ENCODE assay signal across 1 cellular context in the genomic region with DNA sequence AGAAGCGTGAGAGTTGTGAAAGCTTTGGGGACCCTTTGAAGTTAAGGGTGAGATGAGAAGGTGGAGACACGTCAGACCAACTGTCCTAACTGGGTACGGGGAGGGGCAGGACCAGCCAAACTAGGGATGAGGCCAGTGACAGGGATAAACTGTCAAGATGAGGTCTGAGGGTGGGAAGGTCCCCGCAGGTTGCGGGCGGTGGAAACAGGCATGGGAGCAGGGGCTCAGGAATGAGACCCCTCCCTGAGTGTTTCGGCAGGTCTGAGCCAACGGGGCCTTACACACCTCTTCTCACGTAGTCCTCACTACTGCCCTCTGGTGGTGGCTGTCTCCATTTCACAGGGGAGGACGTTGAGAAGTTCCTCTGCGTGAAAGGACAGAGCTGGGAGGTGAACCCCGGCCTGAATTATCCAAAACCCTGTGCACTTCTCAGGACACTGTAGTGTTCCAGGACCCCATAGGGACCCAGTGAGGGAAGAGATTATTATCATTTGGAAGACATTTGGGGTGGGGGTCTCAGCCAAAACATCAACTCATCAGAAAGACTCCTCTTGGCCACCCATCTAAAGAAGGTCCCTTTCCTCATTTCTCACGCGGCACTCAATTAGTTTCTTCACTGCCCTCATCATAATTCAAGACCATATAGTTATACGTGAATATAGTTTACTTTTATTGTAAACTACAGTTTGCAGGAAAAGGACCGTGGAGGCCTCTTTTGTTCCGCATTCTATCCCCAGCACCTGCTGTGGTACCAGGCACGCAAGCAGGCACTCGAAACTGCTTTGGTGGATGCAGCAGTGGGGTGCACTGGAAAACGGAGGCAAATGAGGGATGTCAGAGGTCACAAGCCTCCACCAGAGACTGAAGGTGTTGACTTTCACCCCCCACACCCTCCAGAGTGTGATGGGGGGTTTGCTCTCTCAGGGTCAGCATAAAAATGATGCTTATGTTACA.
A peak's percentile ranks its signal among the peaks of the same experiment; 100 is the strongest.
TF ChIP-seq lines count a peak whose summit lies in the region.

No MANE protein-coding gene starts in this region.

TF ChIP-seq in HepG2, 621 proteins besides CTCF, POLR2A, EP300 and RAD21 (continued from another document and continues in another):
- TF ChIP-seq, protein P1, sequence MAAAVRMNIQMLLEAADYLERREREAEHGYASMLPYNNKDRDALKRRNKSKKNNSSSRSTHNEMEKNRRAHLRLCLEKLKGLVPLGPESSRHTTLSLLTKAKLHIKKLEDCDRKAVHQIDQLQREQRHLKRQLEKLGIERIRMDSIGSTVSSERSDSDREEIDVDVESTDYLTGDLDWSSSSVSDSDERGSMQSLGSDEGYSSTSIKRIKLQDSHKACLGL (CRISPR knock-in tag; IDR thresholded peaks at IDR 0.05): no peak
- TF ChIP-seq, protein P2, sequence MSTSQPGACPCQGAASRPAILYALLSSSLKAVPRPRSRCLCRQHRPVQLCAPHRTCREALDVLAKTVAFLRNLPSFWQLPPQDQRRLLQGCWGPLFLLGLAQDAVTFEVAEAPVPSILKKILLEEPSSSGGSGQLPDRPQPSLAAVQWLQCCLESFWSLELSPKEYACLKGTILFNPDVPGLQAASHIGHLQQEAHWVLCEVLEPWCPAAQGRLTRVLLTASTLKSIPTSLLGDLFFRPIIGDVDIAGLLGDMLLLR (CRISPR knock-in tag; IDR thresholded peaks at IDR 0.05): no peak
- TF ChIP-seq TRIM24 (CRISPR knock-in tag; IDR thresholded peaks at IDR 0.05): no peak
- peak; percentile 46; the same call in 1 of the 2 replicates for TF ChIP-seq REPIN1 (CRISPR knock-in tag; IDR thresholded peaks at IDR 0.05; ENCODE audit: borderline replicate concordance, low read depth)
- TF ChIP-seq ZNF484 (CRISPR knock-in tag; IDR thresholded peaks at IDR 0.05; ENCODE audit: borderline replicate concordance, low read depth): no peak
- TF ChIP-seq PITX1 (CRISPR knock-in tag; IDR thresholded peaks at IDR 0.05): no peak; the same call in 1 of the 2 replicates
- no peak for TF ChIP-seq ZNF678 (CRISPR knock-in tag; IDR thresholded peaks at IDR 0.05)
- TF ChIP-seq, protein P3, sequence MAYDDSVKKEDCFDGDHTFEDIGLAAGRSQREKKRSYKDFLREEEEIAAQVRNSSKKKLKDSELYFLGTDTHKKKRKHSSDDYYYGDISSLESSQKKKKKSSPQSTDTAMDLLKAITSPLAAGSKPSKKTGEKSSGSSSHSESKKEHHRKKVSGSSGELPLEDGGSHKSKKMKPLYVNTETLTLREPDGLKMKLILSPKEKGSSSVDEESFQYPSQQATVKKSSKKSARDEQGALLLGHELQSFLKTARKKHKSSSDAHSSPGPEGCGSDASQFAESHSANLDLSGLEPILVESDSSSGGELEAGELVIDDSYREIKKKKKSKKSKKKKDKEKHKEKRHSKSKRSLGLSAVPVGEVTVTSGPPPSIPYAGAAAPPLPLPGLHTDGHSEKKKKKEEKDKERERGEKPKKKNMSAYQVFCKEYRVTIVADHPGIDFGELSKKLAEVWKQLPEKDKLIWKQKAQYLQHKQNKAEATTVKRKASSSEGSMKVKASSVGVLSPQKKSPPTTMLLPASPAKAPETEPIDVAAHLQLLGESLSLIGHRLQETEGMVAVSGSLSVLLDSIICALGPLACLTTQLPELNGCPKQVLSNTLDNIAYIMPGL (CRISPR knock-in tag; IDR thresholded peaks at IDR 0.05; ENCODE audit: borderline replicate concordance in 1 of 2, low read depth in 1 of 2): peak; percentile 55 to 63; a peak in 2 of 4 replicates
- TF ChIP-seq, protein P4, sequence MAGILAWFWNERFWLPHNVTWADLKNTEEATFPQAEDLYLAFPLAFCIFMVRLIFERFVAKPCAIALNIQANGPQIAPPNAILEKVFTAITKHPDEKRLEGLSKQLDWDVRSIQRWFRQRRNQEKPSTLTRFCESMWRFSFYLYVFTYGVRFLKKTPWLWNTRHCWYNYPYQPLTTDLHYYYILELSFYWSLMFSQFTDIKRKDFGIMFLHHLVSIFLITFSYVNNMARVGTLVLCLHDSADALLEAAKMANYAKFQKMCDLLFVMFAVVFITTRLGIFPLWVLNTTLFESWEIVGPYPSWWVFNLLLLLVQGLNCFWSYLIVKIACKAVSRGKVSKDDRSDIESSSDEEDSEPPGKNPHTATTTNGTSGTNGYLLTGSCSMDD (CRISPR knock-in tag; IDR thresholded peaks at IDR 0.05): no peak
- TF ChIP-seq TGIF2 (CRISPR knock-in tag; IDR thresholded peaks at IDR 0.05): no peak
- TF ChIP-seq, protein P5, sequence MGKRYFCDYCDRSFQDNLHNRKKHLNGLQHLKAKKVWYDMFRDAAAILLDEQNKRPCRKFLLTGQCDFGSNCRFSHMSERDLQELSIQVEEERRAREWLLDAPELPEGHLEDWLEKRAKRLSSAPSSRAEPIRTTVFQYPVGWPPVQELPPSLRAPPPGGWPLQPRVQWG (CRISPR knock-in tag; IDR thresholded peaks at IDR 0.05; ENCODE audit: borderline replicate concordance, low read depth): no peak
- no peak for TF ChIP-seq ZNF296 (CRISPR knock-in tag; conservative IDR thresholded peaks at IDR 0.05)
- TF ChIP-seq ZNF326 (CRISPR knock-in tag; IDR thresholded peaks at IDR 0.05; ENCODE audit: borderline replicate concordance): no peak
- TF ChIP-seq, protein P6, sequence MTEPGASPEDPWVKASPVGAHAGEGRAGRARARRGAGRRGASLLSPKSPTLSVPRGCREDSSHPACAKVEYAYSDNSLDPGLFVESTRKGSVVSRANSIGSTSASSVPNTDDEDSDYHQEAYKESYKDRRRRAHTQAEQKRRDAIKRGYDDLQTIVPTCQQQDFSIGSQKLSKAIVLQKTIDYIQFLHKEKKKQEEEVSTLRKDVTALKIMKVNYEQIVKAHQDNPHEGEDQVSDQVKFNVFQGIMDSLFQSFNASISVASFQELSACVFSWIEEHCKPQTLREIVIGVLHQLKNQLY (CRISPR knock-in tag; IDR thresholded peaks at IDR 0.05): no peak
- TF ChIP-seq, protein P7, sequence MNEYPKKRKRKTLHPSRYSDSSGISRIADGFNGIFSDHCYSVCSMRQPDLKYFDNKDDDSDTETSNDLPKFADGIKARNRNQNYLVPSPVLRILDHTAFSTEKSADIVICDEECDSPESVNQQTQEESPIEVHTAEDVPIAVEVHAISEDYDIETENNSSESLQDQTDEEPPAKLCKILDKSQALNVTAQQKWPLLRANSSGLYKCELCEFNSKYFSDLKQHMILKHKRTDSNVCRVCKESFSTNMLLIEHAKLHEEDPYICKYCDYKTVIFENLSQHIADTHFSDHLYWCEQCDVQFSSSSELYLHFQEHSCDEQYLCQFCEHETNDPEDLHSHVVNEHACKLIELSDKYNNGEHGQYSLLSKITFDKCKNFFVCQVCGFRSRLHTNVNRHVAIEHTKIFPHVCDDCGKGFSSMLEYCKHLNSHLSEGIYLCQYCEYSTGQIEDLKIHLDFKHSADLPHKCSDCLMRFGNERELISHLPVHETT (CRISPR knock-in tag; conservative IDR thresholded peaks at IDR 0.05): no peak
- TF ChIP-seq DR1 (CRISPR knock-in tag; IDR thresholded peaks at IDR 0.05): no peak
- TF ChIP-seq TBL1XR1 (IDR thresholded peaks at IDR 0.05; ENCODE audit: borderline replicate concordance, low read length, partially characterized antibody): no peak
- no peak for TF ChIP-seq BRD4 (CRISPR knock-in tag; IDR thresholded peaks at IDR 0.05)
- TF ChIP-seq TMF1 (CRISPR knock-in tag; IDR thresholded peaks at IDR 0.05; ENCODE audit: low read depth): no peak
- peak; percentile 39; the same call in 1 of the 2 replicates for TF ChIP-seq FOXC1 (CRISPR knock-in tag; IDR thresholded peaks at IDR 0.05; ENCODE audit: borderline replicate concordance)
- TF ChIP-seq NBN (conservative IDR thresholded peaks at IDR 0.05): no peak
- TF ChIP-seq, protein P8, sequence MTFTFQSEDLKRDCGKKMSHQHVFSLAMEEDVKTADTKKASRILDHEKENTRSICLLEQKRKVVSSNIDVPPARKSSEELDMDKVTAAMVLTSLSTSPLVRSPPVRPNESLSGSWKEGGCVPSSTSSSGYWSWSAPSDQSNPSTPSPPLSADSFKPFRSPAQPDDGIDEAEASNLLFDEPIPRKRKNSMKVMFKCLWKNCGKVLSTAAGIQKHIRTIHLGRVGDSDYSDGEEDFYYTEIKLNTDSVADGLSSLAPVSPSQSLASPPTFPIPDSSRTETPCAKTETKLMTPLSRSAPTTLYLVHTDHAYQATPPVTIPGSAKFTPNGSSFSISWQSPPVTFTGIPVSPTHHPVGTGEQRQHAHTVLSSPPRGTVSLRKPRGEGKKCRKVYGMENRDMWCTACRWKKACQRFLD (CRISPR knock-in tag; IDR thresholded peaks at IDR 0.05; ENCODE audit: borderline replicate concordance): no peak
- TF ChIP-seq, protein P9, sequence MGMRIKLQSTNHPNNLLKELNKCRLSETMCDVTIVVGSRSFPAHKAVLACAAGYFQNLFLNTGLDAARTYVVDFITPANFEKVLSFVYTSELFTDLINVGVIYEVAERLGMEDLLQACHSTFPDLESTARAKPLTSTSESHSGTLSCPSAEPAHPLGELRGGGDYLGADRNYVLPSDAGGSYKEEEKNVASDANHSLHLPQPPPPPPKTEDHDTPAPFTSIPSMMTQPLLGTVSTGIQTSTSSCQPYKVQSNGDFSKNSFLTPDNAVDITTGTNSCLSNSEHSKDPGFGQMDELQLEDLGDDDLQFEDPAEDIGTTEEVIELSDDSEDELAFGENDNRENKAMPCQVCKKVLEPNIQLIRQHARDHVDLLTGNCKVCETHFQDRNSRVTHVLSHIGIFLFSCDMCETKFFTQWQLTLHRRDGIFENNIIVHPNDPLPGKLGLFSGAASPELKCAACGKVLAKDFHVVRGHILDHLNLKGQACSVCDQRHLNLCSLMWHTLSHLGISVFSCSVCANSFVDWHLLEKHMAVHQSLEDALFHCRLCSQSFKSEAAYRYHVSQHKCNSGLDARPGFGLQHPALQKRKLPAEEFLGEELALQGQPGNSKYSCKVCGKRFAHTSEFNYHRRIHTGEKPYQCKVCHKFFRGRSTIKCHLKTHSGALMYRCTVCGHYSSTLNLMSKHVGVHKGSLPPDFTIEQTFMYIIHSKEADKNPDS (CRISPR knock-in tag; IDR thresholded peaks at IDR 0.05): no peak
- no peak for TF ChIP-seq ZNF749 (CRISPR knock-in tag; IDR thresholded peaks at IDR 0.05; ENCODE audit: borderline replicate concordance)
- TF ChIP-seq, protein P10, sequence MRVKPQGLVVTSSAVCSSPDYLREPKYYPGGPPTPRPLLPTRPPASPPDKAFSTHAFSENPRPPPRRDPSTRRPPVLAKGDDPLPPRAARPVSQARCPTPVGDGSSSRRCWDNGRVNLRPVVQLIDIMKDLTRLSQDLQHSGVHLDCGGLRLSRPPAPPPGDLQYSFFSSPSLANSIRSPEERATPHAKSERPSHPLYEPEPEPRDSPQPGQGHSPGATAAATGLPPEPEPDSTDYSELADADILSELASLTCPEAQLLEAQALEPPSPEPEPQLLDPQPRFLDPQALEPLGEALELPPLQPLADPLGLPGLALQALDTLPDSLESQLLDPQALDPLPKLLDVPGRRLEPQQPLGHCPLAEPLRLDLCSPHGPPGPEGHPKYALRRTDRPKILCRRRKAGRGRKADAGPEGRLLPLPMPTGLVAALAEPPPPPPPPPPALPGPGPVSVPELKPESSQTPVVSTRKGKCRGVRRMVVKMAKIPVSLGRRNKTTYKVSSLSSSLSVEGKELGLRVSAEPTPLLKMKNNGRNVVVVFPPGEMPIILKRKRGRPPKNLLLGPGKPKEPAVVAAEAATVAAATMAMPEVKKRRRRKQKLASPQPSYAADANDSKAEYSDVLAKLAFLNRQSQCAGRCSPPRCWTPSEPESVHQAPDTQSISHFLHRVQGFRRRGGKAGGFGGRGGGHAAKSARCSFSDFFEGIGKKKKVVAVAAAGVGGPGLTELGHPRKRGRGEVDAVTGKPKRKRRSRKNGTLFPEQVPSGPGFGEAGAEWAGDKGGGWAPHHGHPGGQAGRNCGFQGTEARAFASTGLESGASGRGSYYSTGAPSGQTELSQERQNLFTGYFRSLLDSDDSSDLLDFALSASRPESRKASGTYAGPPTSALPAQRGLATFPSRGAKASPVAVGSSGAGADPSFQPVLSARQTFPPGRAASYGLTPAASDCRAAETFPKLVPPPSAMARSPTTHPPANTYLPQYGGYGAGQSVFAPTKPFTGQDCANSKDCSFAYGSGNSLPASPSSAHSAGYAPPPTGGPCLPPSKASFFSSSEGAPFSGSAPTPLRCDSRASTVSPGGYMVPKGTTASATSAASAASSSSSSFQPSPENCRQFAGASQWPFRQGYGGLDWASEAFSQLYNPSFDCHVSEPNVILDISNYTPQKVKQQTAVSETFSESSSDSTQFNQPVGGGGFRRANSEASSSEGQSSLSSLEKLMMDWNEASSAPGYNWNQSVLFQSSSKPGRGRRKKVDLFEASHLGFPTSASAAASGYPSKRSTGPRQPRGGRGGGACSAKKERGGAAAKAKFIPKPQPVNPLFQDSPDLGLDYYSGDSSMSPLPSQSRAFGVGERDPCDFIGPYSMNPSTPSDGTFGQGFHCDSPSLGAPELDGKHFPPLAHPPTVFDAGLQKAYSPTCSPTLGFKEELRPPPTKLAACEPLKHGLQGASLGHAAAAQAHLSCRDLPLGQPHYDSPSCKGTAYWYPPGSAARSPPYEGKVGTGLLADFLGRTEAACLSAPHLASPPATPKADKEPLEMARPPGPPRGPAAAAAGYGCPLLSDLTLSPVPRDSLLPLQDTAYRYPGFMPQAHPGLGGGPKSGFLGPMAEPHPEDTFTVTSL (CRISPR knock-in tag; IDR thresholded peaks at IDR 0.05; ENCODE audit: borderline replicate concordance): no peak
- TF ChIP-seq ZNF180 (CRISPR knock-in tag; IDR thresholded peaks at IDR 0.05; ENCODE audit: borderline replicate concordance, low read depth): no peak
- no peak for TF ChIP-seq DPF2 (CRISPR knock-in tag; IDR thresholded peaks at IDR 0.05; ENCODE audit: borderline replicate concordance, low read depth)
- no peak for TF ChIP-seq SCMH1 (CRISPR knock-in tag; IDR thresholded peaks at IDR 0.05; ENCODE audit: borderline replicate concordance)
- no peak for TF ChIP-seq SIX1 (CRISPR knock-in tag; IDR thresholded peaks at IDR 0.05; ENCODE audit: borderline replicate concordance)
- no peak for TF ChIP-seq HOXA9 (CRISPR knock-in tag; IDR thresholded peaks at IDR 0.05; ENCODE audit: borderline replicate concordance)
- TF ChIP-seq ZNF546 (CRISPR knock-in tag; conservative IDR thresholded peaks at IDR 0.05): no peak
- 0 out of 2 replicates have a peak, but pooled peaks have one; percentile 42 for TF ChIP-seq ZNF598 (CRISPR knock-in tag; IDR thresholded peaks at IDR 0.05; ENCODE audit: borderline replicate concordance)
- no peak for TF ChIP-seq ZNF138 (CRISPR knock-in tag; IDR thresholded peaks at IDR 0.05; ENCODE audit: low read depth)
- TF ChIP-seq ZNF263 (CRISPR knock-in tag; IDR thresholded peaks at IDR 0.05): peak; percentile 80
- no peak for TF ChIP-seq ZNF274 (CRISPR knock-in tag; IDR thresholded peaks at IDR 0.05)
- TF ChIP-seq, protein P11, sequence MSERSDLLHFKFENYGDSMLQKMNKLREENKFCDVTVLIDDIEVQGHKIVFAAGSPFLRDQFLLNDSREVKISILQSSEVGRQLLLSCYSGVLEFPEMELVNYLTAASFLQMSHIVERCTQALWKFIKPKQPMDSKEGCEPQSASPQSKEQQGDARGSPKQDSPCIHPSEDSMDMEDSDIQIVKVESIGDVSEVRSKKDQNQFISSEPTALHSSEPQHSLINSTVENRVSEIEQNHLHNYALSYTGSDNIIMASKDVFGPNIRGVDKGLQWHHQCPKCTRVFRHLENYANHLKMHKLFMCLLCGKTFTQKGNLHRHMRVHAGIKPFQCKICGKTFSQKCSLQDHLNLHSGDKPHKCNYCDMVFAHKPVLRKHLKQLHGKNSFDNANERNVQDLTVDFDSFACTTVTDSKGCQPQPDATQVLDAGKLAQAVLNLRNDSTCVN (CRISPR knock-in tag; IDR thresholded peaks at IDR 0.05; ENCODE audit: borderline replicate concordance): no peak
- TF ChIP-seq SOX6 (IDR thresholded peaks at IDR 0.05): no peak
- TF ChIP-seq SOX6 (CRISPR knock-in tag; IDR thresholded peaks at IDR 0.05): no peak
- no peak for TF ChIP-seq LCORL (IDR thresholded peaks at IDR 0.05)
- peak; percentile 39; the same call in 1 of the 2 replicates for TF ChIP-seq LCORL (CRISPR knock-in tag; IDR thresholded peaks at IDR 0.05)
- 0 out of 2 replicates have a peak, but pooled peaks have one; percentile 32 for TF ChIP-seq SAP130 (CRISPR knock-in tag; IDR thresholded peaks at IDR 0.05; ENCODE audit: low read depth)
- TF ChIP-seq ATF7 (IDR thresholded peaks at IDR 0.05): no peak
- TF ChIP-seq ATF7 (CRISPR knock-in tag; IDR thresholded peaks at IDR 0.05): no peak
